2 cellular contexts compared by ENCODE assay signal in genomic region chr6:73391735-73392134, GRCh38.
A peak's percentile ranks its signal among the peaks of the same experiment; 100 is the strongest.
TF ChIP-seq lines count a peak whose summit lies in the region.

No MANE protein-coding gene starts in this region.

TF ChIP-seq in HCT116, 20 proteins besides CTCF, POLR2A, EP300 and RAD21:
- no peak for TF ChIP-seq EGR1 (IDR thresholded peaks at IDR 0.05; ENCODE audit: low read depth)
- TF ChIP-seq YY1 (IDR thresholded peaks at IDR 0.05; ENCODE audit: extremely low read depth, insufficient replicate concordance, low read depth, low read length): peak; percentile 39
- TF ChIP-seq CEBPB (IDR thresholded peaks at IDR 0.05; ENCODE audit: low read depth): no peak
- no peak for TF ChIP-seq ELF1 (IDR thresholded peaks at IDR 0.05; ENCODE audit: borderline replicate concordance, low read depth)
- TF ChIP-seq FOSL1 (IDR thresholded peaks at IDR 0.05; ENCODE audit: low read depth): 0 out of 2 replicates have a peak, but pooled peaks have one; percentile 32
- peak; percentile 72 for TF ChIP-seq TCF7L2 (IDR thresholded peaks at IDR 0.05; ENCODE audit: borderline replicate concordance, extremely low read depth, insufficient read depth, insufficient read length)
- TF ChIP-seq JUND (IDR thresholded peaks at IDR 0.05): 0 out of 2 replicates have a peak, but pooled peaks have one; percentile 10
- TF ChIP-seq SRF (IDR thresholded peaks at IDR 0.05; ENCODE audit: low read depth): no peak
- TF ChIP-seq, protein P1, sequence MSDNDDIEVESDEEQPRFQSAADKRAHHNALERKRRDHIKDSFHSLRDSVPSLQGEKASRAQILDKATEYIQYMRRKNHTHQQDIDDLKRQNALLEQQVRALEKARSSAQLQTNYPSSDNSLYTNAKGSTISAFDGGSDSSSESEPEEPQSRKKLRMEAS (IDR thresholded peaks at IDR 0.05): no peak

TF ChIP-seq in H1, 55 proteins besides CTCF, POLR2A, EP300 and RAD21:
- TF ChIP-seq ATF2 (IDR thresholded peaks at IDR 0.05; ENCODE audit: low read length): no peak
- TF ChIP-seq SUZ12 (IDR thresholded peaks at IDR 0.05; ENCODE audit: low read length): no peak
- TF ChIP-seq NRF1 (IDR thresholded peaks at IDR 0.05; ENCODE audit: low read depth, low read length): no peak
- TF ChIP-seq HDAC6 (IDR thresholded peaks at IDR 0.05; ENCODE audit: low read depth, low read length): no peak
- TF ChIP-seq FOSL1 (IDR thresholded peaks at IDR 0.05; ENCODE audit: insufficient read depth, low read depth, low read length): no peak
- TF ChIP-seq RBBP5 (IDR thresholded peaks at IDR 0.05; ENCODE audit: borderline replicate concordance, low read depth, low read length): no peak
- no peak for TF ChIP-seq GABPA (IDR thresholded peaks at IDR 0.05; ENCODE audit: borderline replicate concordance, insufficient read depth, low read length)
- TF ChIP-seq TBP (IDR thresholded peaks at IDR 0.05; ENCODE audit: low read depth, low read length): no peak
